1 cellular context compared by ENCODE assay signal in genomic region chr7:114711244-114711643, GRCh38.
TF ChIP-seq lines count a peak whose summit lies in the region.

No MANE protein-coding gene starts in this region.

TF ChIP-seq in H1, 55 proteins besides CTCF, POLR2A, EP300 and RAD21 (continued from another document):
- peak; percentile 9; the same call in 1 of the 2 replicates for TF ChIP-seq JUND (IDR thresholded peaks at IDR 0.05; ENCODE audit: low read length)
- no peak for TF ChIP-seq SIRT6 (IDR thresholded peaks at IDR 0.05; ENCODE audit: low read length)
- no peak for TF ChIP-seq ZNF274 (IDR thresholded peaks at IDR 0.05; ENCODE audit: borderline replicate concordance, extremely low read depth, low read length)
- TF ChIP-seq SP2 (IDR thresholded peaks at IDR 0.05; ENCODE audit: low read length) = no peak
- TF ChIP-seq POU5F1 (IDR thresholded peaks at IDR 0.05; ENCODE audit: low read depth, low read length) = no peak
- TF ChIP-seq TEAD4 (IDR thresholded peaks at IDR 0.05; ENCODE audit: low read depth, low read length) = 0 out of 2 replicates have a peak, but pooled peaks have one; percentile 64
- TF ChIP-seq HDAC2 (IDR thresholded peaks at IDR 0.05; ENCODE audit: borderline replicate concordance in 1 of 2, low read depth in 2 of 2, low read length in 2 of 2) = no peak
- TF ChIP-seq CREB1 (IDR thresholded peaks at IDR 0.05) = no peak
- TF ChIP-seq TBP (IDR thresholded peaks at IDR 0.05; ENCODE audit: low read depth, low read length) = no peak
- no peak for TF ChIP-seq BACH1 (IDR thresholded peaks at IDR 0.05; ENCODE audit: low read length)
- no peak for TF ChIP-seq CHD2 (IDR thresholded peaks at IDR 0.05; ENCODE audit: low read length)
- no peak for TF ChIP-seq POLR2AphosphoS5 (IDR thresholded peaks at IDR 0.05; ENCODE audit: low read depth, low read length)
